17 cellular contexts compared by ENCODE assay signal in genomic region chr21:45816794-45817193, GRCh38.
"Had no signal": no experiment of that assay in that cellular context is flagged by ENCODE, and none has a peak within 500 bp of the region (broad histone marks: within the 10 kb centered on the region; RNA-seq: fewer than 3 reads in every experiment).

No MANE protein-coding gene starts in this region.

- H3K9me3 ChIP-seq: body of pancreas, esophagus squamous epithelium, ovary, thoracic aorta, upper lobe of left lung had no signal

- H3K4me1 ChIP-seq: body of pancreas had no signal

- H3K27ac ChIP-seq: body of pancreas, esophagus squamous epithelium, ovary, thoracic aorta, upper lobe of left lung had no signal

- H3K4me3 Mint-ChIP-seq: activated B cell treated with CpG ODN at 0.5 μM for 24 hours; activated naive CD8-positive, alpha-beta T cell treated with anti-CD3 and anti-CD28 coated beads, Interleukin-2, amount 10 ng/mL, durations not matched to agents 7 days and 5 days; effector memory CD8-positive, alpha-beta T cell; neural crest cell had no signal

- H3K4me3 ChIP-seq: body of pancreas, esophagus squamous epithelium, ovary, smooth muscle cell, thoracic aorta, upper lobe of left lung had no signal

- H3K36me3 ChIP-seq: esophagus squamous epithelium, ovary, thoracic aorta, upper lobe of left lung had no signal

- DNase-seq: activated B cell treated with CpG ODN at 0.5 μM for 24 hours; activated CD4-positive, alpha-beta T cell treated with anti-CD3 and anti-CD28 coated beads, Interleukin-2, amount 50 U/mL, for 1 hour; activated naive CD8-positive, alpha-beta T cell treated with anti-CD3 and anti-CD28 coated beads, Interleukin-2, amount 10 ng/mL, durations not matched to agents 7 days and 5 days; activated T-cell treated with anti-CD3 and anti-CD28 coated beads, Interleukin-2, amount 50 U/mL, for 48 hours; body of pancreas; caudate nucleus; effector memory CD8-positive, alpha-beta T cell; esophagus squamous epithelium; left ventricle myocardium superior; ovary; stimulated activated CD4-positive, alpha-beta T cell treated with anti-CD3 and anti-CD28 coated beads, Interleukin-4, amount 100 ng/mL, for 1 hour; SW 1271; T-helper 9 cell; upper lobe of left lung had no signal

- H3K27me3 ChIP-seq: body of pancreas, ovary, upper lobe of left lung had no signal

- H3K27ac Mint-ChIP-seq: activated B cell treated with CpG ODN at 0.5 μM for 24 hours; activated naive CD8-positive, alpha-beta T cell treated with anti-CD3 and anti-CD28 coated beads, Interleukin-2, amount 10 ng/mL, durations not matched to agents 7 days and 5 days; effector memory CD8-positive, alpha-beta T cell had no signal

- H3K4me2 ChIP-seq: smooth muscle cell had no signal

- H3K9me3 Mint-ChIP-seq: activated B cell treated with CpG ODN at 0.5 μM for 24 hours; activated naive CD8-positive, alpha-beta T cell treated with anti-CD3 and anti-CD28 coated beads, Interleukin-2, amount 10 ng/mL, durations not matched to agents 7 days and 5 days; effector memory CD8-positive, alpha-beta T cell; neural crest cell had no signal

- H3K36me3 Mint-ChIP-seq: activated naive CD8-positive, alpha-beta T cell treated with anti-CD3 and anti-CD28 coated beads, Interleukin-2, amount 10 ng/mL, durations not matched to agents 7 days and 5 days had no signal
